20 cellular contexts compared by ENCODE assay signal in genomic region chr11:33534575-33534974, GRCh38.
"Had no signal": no experiment of that assay in that cellular context is flagged by ENCODE, and none has a peak within 500 bp of the region (broad histone marks: within the 10 kb centered on the region; RNA-seq: fewer than 3 reads in every experiment).

No MANE protein-coding gene starts in this region.

- H3K4me1 ChIP-seq: lower lobe of right lung, right lobe of liver, suprapubic skin, upper lobe of left lung had no signal

- H3K4me1 Mint-ChIP-seq: natural killer cell, T-helper 17 cell had no signal

- H3K27me3 ChIP-seq: right lobe of liver, upper lobe of left lung had no signal

- DNase-seq: activated CD4-positive, alpha-beta T cell treated with anti-CD3 and anti-CD28 coated beads, Interleukin-2, amount 50 U/mL, for 1 hour; activated CD4-positive, CD25-positive, alpha-beta regulatory T cell; activated gamma-delta T cell; activated T-cell treated with anti-CD3 and anti-CD28 coated beads, Interleukin-2, amount 50 U/mL, for 24 hours; effector memory CD4-positive, alpha-beta T cell; glutamatergic neuron; left cardiac atrium; lower lobe of right lung; mucosa of descending colon; natural killer cell; nucleus accumbens; right lobe of liver; stimulated activated CD4-positive, alpha-beta T cell treated with anti-CD3 and anti-CD28 coated beads, Interleukin-2, amount 100 ng/mL, for 24 hours; stimulated activated naive CD4-positive, alpha-beta T cell treated with Interleukin-2 at 50 U/mL for 16 hours; T-helper 17 cell; upper lobe of left lung had no signal

- H3K27ac Mint-ChIP-seq: activated naive CD8-positive, alpha-beta T cell; activated T-cell treated with anti-CD3 and anti-CD28 coated beads, Interleukin-2, amount 50 U/mL, for 24 hours; natural killer cell; progenitor cell of endocrine pancreas; T-helper 17 cell had no signal

- H3K4me3 Mint-ChIP-seq: activated naive CD8-positive, alpha-beta T cell; activated T-cell treated with anti-CD3 and anti-CD28 coated beads, Interleukin-2, amount 50 U/mL, for 24 hours; natural killer cell; T-helper 17 cell had no signal

- ATAC-seq: left cardiac atrium, lower lobe of right lung, mucosa of descending colon, natural killer cell, right lobe of liver, T-helper 17 cell had no signal

- H3K36me3 ChIP-seq: lower lobe of right lung, right lobe of liver, suprapubic skin, upper lobe of left lung had no signal

- H3K9me3 Mint-ChIP-seq: activated T-cell treated with anti-CD3 and anti-CD28 coated beads, Interleukin-2, amount 50 U/mL, for 24 hours had no signal

- H3K27ac ChIP-seq: coronary artery, lower lobe of right lung, right lobe of liver, suprapubic skin, upper lobe of left lung had no signal

- H3K36me3 Mint-ChIP-seq: activated naive CD8-positive, alpha-beta T cell; natural killer cell had no signal

- H3K9me3 ChIP-seq: lower lobe of right lung, mucosa of descending colon, right lobe of liver, suprapubic skin had no signal

- H3K4me3 ChIP-seq: coronary artery, lower lobe of right lung, mucosa of descending colon, right lobe of liver, suprapubic skin, upper lobe of left lung had no signal
